18 cellular contexts compared by ENCODE assay signal in the genomic region with DNA sequence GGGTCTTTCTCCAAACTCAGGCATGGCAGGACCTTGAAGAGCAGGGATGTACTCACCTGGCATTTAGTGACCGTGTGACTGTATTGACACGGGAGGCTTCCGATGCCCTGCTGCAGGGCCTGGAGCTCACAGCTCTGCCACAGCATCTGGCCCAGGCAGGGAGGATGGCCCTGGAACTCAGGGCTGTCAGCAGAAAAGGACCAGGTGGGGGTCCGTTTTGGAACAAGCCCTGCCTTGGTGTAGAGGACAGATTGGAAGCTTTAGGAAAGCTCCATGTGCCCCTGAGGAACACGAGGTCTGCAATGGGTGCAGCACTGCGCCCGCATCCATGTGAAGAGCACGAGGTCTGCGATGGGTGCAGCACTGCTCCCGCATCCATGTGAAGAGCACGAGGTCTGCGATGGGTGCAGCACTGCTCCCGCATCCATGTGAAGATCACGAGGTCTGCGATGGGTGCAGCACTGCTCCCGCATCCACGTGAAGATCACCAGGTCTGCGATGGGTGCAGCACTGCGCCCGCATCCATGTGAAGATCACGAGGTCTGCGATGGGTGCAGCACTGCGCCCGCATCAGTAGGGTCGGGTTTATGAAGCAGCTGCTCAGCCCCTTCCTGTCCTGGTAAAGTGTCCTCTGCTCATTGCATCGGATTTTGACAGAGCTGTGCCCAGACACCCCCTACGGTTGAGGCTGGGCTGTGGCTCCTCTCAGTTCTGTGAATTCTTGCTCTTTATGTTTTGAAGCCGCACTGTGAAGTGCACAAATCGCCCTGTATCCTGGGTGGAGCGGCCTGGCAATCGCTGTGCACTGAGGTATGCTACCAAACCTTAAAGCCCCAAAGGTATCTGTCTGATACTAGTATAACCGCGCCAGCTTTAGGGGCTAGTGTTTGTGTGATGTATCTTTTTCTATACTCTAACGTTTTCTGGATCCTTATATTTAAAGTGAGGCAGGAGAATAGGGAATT.
"Had no signal": no experiment of that assay in that cellular context is flagged by ENCODE, and none has a peak within 500 bp of the region (broad histone marks: within the 10 kb centered on the region; RNA-seq: fewer than 3 reads in every experiment).

No MANE protein-coding gene starts in this region.

- H3K9me3 ChIP-seq: left lung, mucosa of descending colon, ovary, right lobe of liver, SK-N-SH, thyroid gland, uterus had no signal

- H3K27me3 ChIP-seq: foreskin keratinocyte, ovary, right lobe of liver, thyroid gland had no signal

- ATAC-seq: activated CD8-positive, alpha-beta T cell treated with anti-CD3 and anti-CD28 coated beads for 36 hours; activated naive CD4-positive, alpha-beta T cell treated with anti-CD3 and anti-CD28 coated beads, Interleukin-2, amount 50 U/mL, for 72 hours; foreskin keratinocyte; left lung; mucosa of descending colon; right lobe of liver; stimulated activated naive B cell treated with anti-CD40 and anti-IgM and Interleukin-4, amounts not matched to agents 10 μg/mL and 1 μg/mL and 100 μg/mL, for 72 hours had no signal

- H3K36me3 ChIP-seq: left lung, ovary, right lobe of liver, thyroid gland, uterus had no signal

- H3K4me1 Mint-ChIP-seq: naive B cell; neural crest cell; stimulated activated naive B cell treated with anti-CD40 and anti-IgM and Interleukin-4, amounts not matched to agents 10 μg/mL and 1 μg/mL and 100 μg/mL, for 72 hours had no signal

- H3K4me3 ChIP-seq: left lung, mucosa of descending colon, ovary, right lobe of liver, thyroid gland, uterus had no signal

- H3K27ac Mint-ChIP-seq: activated CD8-positive, alpha-beta T cell treated with anti-CD3 and anti-CD28 coated beads for 36 hours; activated naive CD4-positive, alpha-beta T cell treated with anti-CD3 and anti-CD28 coated beads, Interleukin-2, amount 50 U/mL, for 72 hours; stimulated activated naive B cell treated with anti-CD40 and anti-IgM and Interleukin-4, amounts not matched to agents 10 μg/mL and 1 μg/mL and 100 μg/mL, for 72 hours; T-helper 2 cell treated with Interferon-gamma antibody and Interleukin-4, amounts not matched to agents 5 μg/mL and 100 μg/mL, for 36 hours had no signal

- H3K27ac ChIP-seq: foreskin keratinocyte, left lung, ovary, right lobe of liver, thyroid gland, uterus had no signal

- H3K4me1 ChIP-seq: foreskin keratinocyte, left lung, right lobe of liver, thyroid gland, uterus had no signal

- H3K9me3 Mint-ChIP-seq: activated CD8-positive, alpha-beta T cell treated with anti-CD3 and anti-CD28 coated beads for 36 hours; neural crest cell; T-helper 2 cell treated with Interferon-gamma antibody and Interleukin-4, amounts not matched to agents 5 μg/mL and 100 μg/mL, for 36 hours had no signal

- H3K36me3 Mint-ChIP-seq: activated naive CD4-positive, alpha-beta T cell treated with anti-CD3 and anti-CD28 coated beads, Interleukin-2, amount 50 U/mL, for 72 hours; stimulated activated naive B cell treated with anti-CD40 and anti-IgM and Interleukin-4, amounts not matched to agents 10 μg/mL and 1 μg/mL and 100 μg/mL, for 72 hours had no signal

- H3K4me3 Mint-ChIP-seq: activated CD8-positive, alpha-beta T cell treated with anti-CD3 and anti-CD28 coated beads for 36 hours; neural crest cell; stimulated activated naive B cell treated with anti-CD40 and anti-IgM and Interleukin-4, amounts not matched to agents 10 μg/mL and 1 μg/mL and 100 μg/mL, for 72 hours; T-helper 2 cell treated with Interferon-gamma antibody and Interleukin-4, amounts not matched to agents 5 μg/mL and 100 μg/mL, for 36 hours had no signal

- DNase-seq: activated CD4-positive, alpha-beta T cell treated with anti-CD3 and anti-CD28 coated beads for 48 hours; activated CD4-positive, CD25-positive, alpha-beta regulatory T cell; activated CD8-positive, alpha-beta T cell treated with anti-CD3 and anti-CD28 coated beads for 36 hours; activated T-cell treated with anti-CD3 and anti-CD28 coated beads, Interleukin-2, amount 50 U/mL, for 48 hours; foreskin keratinocyte; hippocampal formation; left lung; mucosa of descending colon; naive B cell; SK-N-SH; stimulated activated naive B cell treated with anti-CD40 and anti-IgM and Interleukin-4, amounts not matched to agents 10 μg/mL and 1 μg/mL and 100 μg/mL, for 72 hours; thyroid gland had no signal
